22 cellular contexts compared by ENCODE assay signal in genomic region chrX:132045456-132045855, GRCh38.
"Had no signal": no experiment of that assay in that cellular context is flagged by ENCODE, and none has a peak within 500 bp of the region (broad histone marks: within the 10 kb centered on the region; RNA-seq: fewer than 3 reads in every experiment).

No MANE protein-coding gene starts in this region.

- H3K9me3 ChIP-seq: mucosa of descending colon, thoracic aorta, upper lobe of left lung had no signal

- DNase-seq: activated CD4-positive, alpha-beta T cell treated with anti-CD3 and anti-CD28 coated beads, Interleukin-2, amount 10 ng/mL, durations not matched to agents 7 days and 5 days; activated CD4-positive, CD25-positive, alpha-beta regulatory T cell treated with anti-CD3 and anti-CD28 coated beads, Interleukin-2, amount 50 U/mL, for 72 hours; activated CD8-positive, alpha-beta T cell treated with anti-CD3 and anti-CD28 coated beads, Interleukin-2, amount 10 ng/mL, durations not matched to agents 7 days and 5 days; activated naive CD8-positive, alpha-beta T cell treated with anti-CD3 and anti-CD28 coated beads for 36 hours; activated T-cell treated with anti-CD3 and anti-CD28 coated beads, Interleukin-2, amount 50 U/mL, for 1 hour; amygdala; cortex of kidney; effector CD4-positive, alpha-beta T cell; kidney glomerular epithelial cell; left ventricle myocardium superior; mammary epithelial cell; mucosa of descending colon; occipital lobe; stimulated activated CD4-positive, alpha-beta T cell treated with anti-CD3 and anti-CD28 coated beads, Interleukin-4, amount 100 ng/mL, for 24 hours; stimulated activated naive CD4-positive, alpha-beta T cell treated with Interleukin-2 at 50 U/mL for 16 hours; upper lobe of left lung had no signal

- H3K9me3 Mint-ChIP-seq: activated CD4-positive, alpha-beta T cell treated with anti-CD3 and anti-CD28 coated beads, Interleukin-2, amount 10 ng/mL, durations not matched to agents 7 days and 5 days; activated naive CD8-positive, alpha-beta T cell treated with anti-CD3 and anti-CD28 coated beads for 36 hours; T-helper 2 cell treated with Interferon-gamma antibody and Interleukin-4, amounts not matched to agents 5 μg/mL and 100 μg/mL, for 36 hours had no signal

- H3K27ac Mint-ChIP-seq: activated CD4-positive, alpha-beta T cell treated with anti-CD3 and anti-CD28 coated beads, Interleukin-2, amount 10 ng/mL, durations not matched to agents 7 days and 5 days; activated CD8-positive, alpha-beta T cell treated with anti-CD3 and anti-CD28 coated beads, Interleukin-2, amount 10 ng/mL, durations not matched to agents 7 days and 5 days; activated naive CD8-positive, alpha-beta T cell treated with anti-CD3 and anti-CD28 coated beads for 36 hours; T-helper 2 cell treated with Interferon-gamma antibody and Interleukin-4, amounts not matched to agents 5 μg/mL and 100 μg/mL, for 36 hours had no signal

- H3K4me2 ChIP-seq: hepatocyte had no signal

- H3K27me3 ChIP-seq: hepatocyte, upper lobe of left lung had no signal

- H3K4me3 ChIP-seq: hepatocyte, mucosa of descending colon, SK-N-MC, thoracic aorta, upper lobe of left lung had no signal

- H3K27ac ChIP-seq: hepatocyte, SK-N-MC, thoracic aorta, upper lobe of left lung, VCaP had no signal

- H3K4me3 Mint-ChIP-seq: activated CD4-positive, alpha-beta T cell treated with anti-CD3 and anti-CD28 coated beads, Interleukin-2, amount 10 ng/mL, durations not matched to agents 7 days and 5 days; activated CD8-positive, alpha-beta T cell treated with anti-CD3 and anti-CD28 coated beads, Interleukin-2, amount 10 ng/mL, durations not matched to agents 7 days and 5 days; activated naive CD8-positive, alpha-beta T cell treated with anti-CD3 and anti-CD28 coated beads for 36 hours; T-helper 2 cell treated with Interferon-gamma antibody and Interleukin-4, amounts not matched to agents 5 μg/mL and 100 μg/mL, for 36 hours had no signal

- H3K27me3 Mint-ChIP-seq: activated CD4-positive, alpha-beta T cell treated with anti-CD3 and anti-CD28 coated beads, Interleukin-2, amount 10 ng/mL, durations not matched to agents 7 days and 5 days; activated naive CD8-positive, alpha-beta T cell treated with anti-CD3 and anti-CD28 coated beads for 36 hours had no signal

- ATAC-seq: activated CD8-positive, alpha-beta T cell treated with anti-CD3 and anti-CD28 coated beads, Interleukin-2, amount 10 ng/mL, durations not matched to agents 7 days and 5 days; esophagus mucosa; left ventricle myocardium superior; mucosa of descending colon had no signal

- H3K36me3 ChIP-seq: thoracic aorta, upper lobe of left lung had no signal

- H2AFZ ChIP-seq: hepatocyte had no signal

- H3K4me1 ChIP-seq: upper lobe of left lung had no signal
